11 cellular contexts compared by ENCODE assay signal in genomic region chr7:142519077-142519789, GRCh38.
A peak's percentile ranks its signal among the peaks of the same experiment; 100 is the strongest.
DNase-seq lines count a peak whose midpoint lies in the region; ATAC-seq and TF ChIP-seq lines count a peak whose summit lies in the region.
"Had no signal": no experiment of that assay in that cellular context is flagged by ENCODE, and none has a peak within 500 bp of the region (broad histone marks: within the 10 kb centered on the region; RNA-seq: fewer than 3 reads in every experiment).

No MANE protein-coding gene starts in this region.

- H3K27ac ChIP-seq in DND-41 (ENCODE audit: low read length) (peak overlapping the region; percentile 79), HEK293 (ENCODE audit: extremely low read depth, low read depth, low read length) (no peak overlapping the region)

- no peak overlapping the region for H3K4me2 ChIP-seq in DND-41 (ENCODE audit: insufficient read depth, low read length)

- peak overlapping the region; percentile 26 for H3K4me3 Mint-ChIP-seq in activated CD8-positive, alpha-beta T cell treated with anti-CD3 and anti-CD28 coated beads for 36 hours

- H3K9ac ChIP-seq in DND-41 (ENCODE audit: low read depth, low read length), result peak overlapping the region; percentile 35; the same call in 1 of the 2 replicates

- no peaks in the 10 kb centered on the region for H3K79me2 ChIP-seq in DND-41 (ENCODE audit: insufficient read depth, low read length)

- CTCF ChIA-PET in HEK293 (lab: Yijun Ruan, JAX), result interaction anchor here (0.6 to 4.3 kb wide), 11 partner anchors 9 to 417 kb away, joined by 3 to 34 read pairs (median 4); no protein-coding TSS in a partner anchor
- CTCF ChIA-PET in activated CD8-positive, alpha-beta T cell treated with anti-CD3 and anti-CD28 coated beads for 36 hours (lab: Charles Lee), result interaction anchor here (1.1 to 6.3 kb wide), 9 partner anchors 14 to 292 kb away, joined by 3 to 42 read pairs (median 11); no protein-coding TSS in a partner anchor

- H4K20me1 ChIP-seq in DND-41 (ENCODE audit: insufficient read depth, low read length), result no peaks in the 10 kb centered on the region

- no peak overlapping the region for H2AFZ ChIP-seq in DND-41 (ENCODE audit: low read depth, low read length)

- H3K27ac Mint-ChIP-seq in activated CD8-positive, alpha-beta T cell treated with anti-CD3 and anti-CD28 coated beads for 36 hours, result peak overlapping the region; percentile 32

- POLR2A ChIA-PET in HEK293 (lab: Yijun Ruan, JAX), result no interaction called here
- POLR2A ChIA-PET in activated CD8-positive, alpha-beta T cell treated with anti-CD3 and anti-CD28 coated beads for 36 hours (lab: Charles Lee), result no interaction called here

- DNase-seq in DND-41, result no peak
- DNase-seq in activated CD8-positive, alpha-beta T cell treated with anti-CD3 and anti-CD28 coated beads for 36 hours, result no peak
- DNase-seq in fibroblast of peridontal ligament (ENCODE audit: extremely low read depth), result peak; percentile 51
- DNase-seq in middle frontal gyrus (ENCODE audit: extremely low spot score, low spot score), result no peak
- DNase-seq: activated CD4-positive, CD25-positive, alpha-beta regulatory T cell treated with anti-CD3 and anti-CD28 coated beads, Interleukin-2, amount 50 U/mL, for 72 hours; activated effector memory CD4-positive, alpha-beta T cell treated with Interleukin-2 at 50 U/mL for 16 hours; occipital lobe had no signal

- no peaks in the 10 kb centered on the region for H3K9me3 ChIP-seq in DND-41 (ENCODE audit: insufficient read depth, low read length, severe bottlenecking)
- H3K9me3 ChIP-seq in HEK293 (ENCODE audit: control insufficient read depth, insufficient read depth, low read depth, low read length), result no peaks in the 10 kb centered on the region

- H3K36me3 ChIP-seq in DND-41 (ENCODE audit: insufficient read depth, low read length) (no peaks in the 10 kb centered on the region), HEK293 (ENCODE audit: control insufficient read depth in 2 of 2, insufficient read depth in 1 of 2, low read length in 2 of 2) (no peaks in the 10 kb centered on the region)

- peak; percentile 47 for TF ChIP-seq CTCF in DND-41 (IDR thresholded peaks at IDR 0.05; ENCODE audit: borderline replicate concordance, extremely low read depth, low read length, poor library complexity, severe bottlenecking)
- TF ChIP-seq CTCF in HEK293 (tag by site-specific recombination; IDR thresholded peaks at IDR 0.05), result 0 out of 2 replicates have a peak, but pooled peaks have one; percentile 19
- TF ChIP-seq CTCF in activated CD8-positive, alpha-beta T cell treated with anti-CD3 and anti-CD28 coated beads for 36 hours (IDR thresholded peaks at IDR 0.05), result no peak

- H3K36me3 Mint-ChIP-seq in activated CD8-positive, alpha-beta T cell treated with anti-CD3 and anti-CD28 coated beads for 36 hours (ENCODE audit: low read depth), result no peaks in the 10 kb centered on the region

- H3K27me3 Mint-ChIP-seq in activated CD8-positive, alpha-beta T cell treated with anti-CD3 and anti-CD28 coated beads for 36 hours, result no peaks in the 10 kb centered on the region

- ATAC-seq in DND-41 (ENCODE audit: insufficient read depth, low read depth) (no peak), GM18502 (IDR thresholded peaks at IDR 0.05; ENCODE audit: poor library complexity, unreplicated experiment) (no peak), GM19328 (IDR thresholded peaks at IDR 0.05; ENCODE audit: unreplicated experiment) (no peak)
- ATAC-seq in activated CD8-positive, alpha-beta T cell treated with anti-CD3 and anti-CD28 coated beads for 36 hours, result no peak

- H3K4me3 ChIP-seq in DND-41 (ENCODE audit: low read depth in 1 of 2, low read length in 2 of 2), result no peak overlapping the region
- H3K4me3 ChIP-seq in HEK293 (ENCODE audit: low read depth, low read length), result no peak overlapping the region
- H3K4me3 ChIP-seq: skin epidermis had no signal

- peaks cover 26% of the 10 kb centered on the region for H3K4me1 Mint-ChIP-seq in activated CD8-positive, alpha-beta T cell treated with anti-CD3 and anti-CD28 coated beads for 36 hours (ENCODE audit: low read depth)

- intact Hi-C loops in activated CD8-positive, alpha-beta T cell treated with anti-CD3 and anti-CD28 coated beads for 36 hours (cut with micrococcal nuclease), result no loop called here

- H3K27me3 ChIP-seq in DND-41 (ENCODE audit: insufficient read depth, low read length, poor library complexity), result no peaks in the 10 kb centered on the region

- peaks cover 67% of the 10 kb centered on the region for H3K4me1 ChIP-seq in DND-41 (ENCODE audit: insufficient read depth, low read length)
- no peaks in the 10 kb centered on the region for H3K4me1 ChIP-seq in HEK293 (ENCODE audit: control insufficient read depth, insufficient read depth, low read length)

- no peaks in the 10 kb centered on the region for H3K9me3 Mint-ChIP-seq in activated CD8-positive, alpha-beta T cell treated with anti-CD3 and anti-CD28 coated beads for 36 hours

TF ChIP-seq in HEK293, 187 proteins besides CTCF, POLR2A, EP300 and RAD21:
- TF ChIP-seq ZNF449 (tag by site-specific recombination; IDR thresholded peaks at IDR 0.05), result no peak
- TF ChIP-seq ZNF596 (tag by site-specific recombination; IDR thresholded peaks at IDR 0.05), result no peak
- no peak for TF ChIP-seq ZNF621 (tag by site-specific recombination; IDR thresholded peaks at IDR 0.05)
- TF ChIP-seq, protein P1, sequence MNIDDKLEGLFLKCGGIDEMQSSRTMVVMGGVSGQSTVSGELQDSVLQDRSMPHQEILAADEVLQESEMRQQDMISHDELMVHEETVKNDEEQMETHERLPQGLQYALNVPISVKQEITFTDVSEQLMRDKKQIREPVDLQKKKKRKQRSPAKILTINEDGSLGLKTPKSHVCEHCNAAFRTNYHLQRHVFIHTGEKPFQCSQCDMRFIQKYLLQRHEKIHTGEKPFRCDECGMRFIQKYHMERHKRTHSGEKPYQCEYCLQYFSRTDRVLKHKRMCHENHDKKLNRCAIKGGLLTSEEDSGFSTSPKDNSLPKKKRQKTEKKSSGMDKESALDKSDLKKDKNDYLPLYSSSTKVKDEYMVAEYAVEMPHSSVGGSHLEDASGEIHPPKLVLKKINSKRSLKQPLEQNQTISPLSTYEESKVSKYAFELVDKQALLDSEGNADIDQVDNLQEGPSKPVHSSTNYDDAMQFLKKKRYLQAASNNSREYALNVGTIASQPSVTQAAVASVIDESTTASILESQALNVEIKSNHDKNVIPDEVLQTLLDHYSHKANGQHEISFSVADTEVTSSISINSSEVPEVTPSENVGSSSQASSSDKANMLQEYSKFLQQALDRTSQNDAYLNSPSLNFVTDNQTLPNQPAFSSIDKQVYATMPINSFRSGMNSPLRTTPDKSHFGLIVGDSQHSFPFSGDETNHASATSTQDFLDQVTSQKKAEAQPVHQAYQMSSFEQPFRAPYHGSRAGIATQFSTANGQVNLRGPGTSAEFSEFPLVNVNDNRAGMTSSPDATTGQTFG (tag by site-specific recombination; IDR thresholded peaks at IDR 0.05; ENCODE audit: borderline replicate concordance), result no peak
- TF ChIP-seq ZNF624 (tag by site-specific recombination; IDR thresholded peaks at IDR 0.05), result no peak
- TF ChIP-seq HOXA7 (CRISPR knock-in tag; IDR thresholded peaks at IDR 0.05; ENCODE audit: borderline replicate concordance), result no peak
